ENCODE assay signal across 8 cellular contexts in the genomic region with DNA sequence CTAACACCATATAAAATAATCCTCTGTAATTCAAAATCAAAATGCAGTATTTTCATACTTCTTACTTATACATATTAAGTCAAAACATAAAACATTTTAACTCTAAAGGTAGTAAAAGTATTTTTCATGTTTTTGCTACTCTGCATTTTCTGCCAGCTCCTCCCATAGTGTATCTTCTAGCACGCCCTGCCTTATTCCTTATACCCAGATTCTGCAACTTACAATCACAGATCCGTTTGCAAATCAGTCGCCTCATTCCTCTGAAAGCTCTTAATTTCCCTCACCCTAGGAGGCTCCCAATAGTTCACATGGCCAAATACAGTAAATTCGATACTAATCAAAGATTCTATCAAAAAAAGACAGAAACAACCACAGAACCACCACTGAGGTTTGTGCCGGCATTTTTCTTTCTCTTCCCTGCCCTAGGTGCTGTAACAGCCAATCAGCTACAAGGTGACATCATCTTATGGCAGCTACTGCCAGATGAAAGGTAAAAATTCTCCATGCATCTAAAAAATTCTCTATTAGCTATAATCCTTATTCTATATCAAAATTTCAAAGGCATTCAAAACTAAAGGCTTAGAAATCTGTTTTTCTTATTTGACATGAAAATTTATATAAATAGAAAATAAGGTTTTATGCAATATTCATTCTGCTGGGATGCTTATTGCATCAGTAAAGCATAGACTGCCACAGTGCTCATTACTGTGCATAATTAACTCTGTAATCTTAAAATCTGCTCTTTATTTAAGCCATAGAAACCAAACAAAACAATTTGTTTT.
DNase-seq lines count a peak whose midpoint lies in the region; ATAC-seq and TF ChIP-seq lines count a peak whose summit lies in the region.

No MANE protein-coding gene starts in this region.

- H2AFZ ChIP-seq in neuron (ENCODE audit: low read depth, low read length), result no peak overlapping the region

- TF ChIP-seq POLR2A in gastrocnemius medialis (IDR thresholded peaks at IDR 0.05), result no peak

- H3K4me1 ChIP-seq in neuron (ENCODE audit: insufficient read depth, low read length) (peaks cover 6% of the 10 kb centered on the region), gastrocnemius medialis (peaks cover 4 to 14% of the 10 kb centered on the region in 2 donors)

- ATAC-seq in gastrocnemius medialis, result no peak

- H3K4me3 ChIP-seq in fibroblast of mammary gland (ENCODE audit: control insufficient read depth, low read depth, low read length) (peak overlapping the region; percentile 50), neuron (ENCODE audit: low read length) (peak overlapping the region; percentile 29), gastrocnemius medialis (peak overlapping the region in 2 of 4 donors; percentile 32 to 38)

- H3K9me3 Mint-ChIP-seq in activated CD4-positive, alpha-beta T cell treated with anti-CD3 and anti-CD28 coated beads, Interleukin-2, amount 10 ng/mL, durations not matched to agents 24 days and 14 days, result no peaks in the 10 kb centered on the region

- H3K27me3 ChIP-seq in neuron (ENCODE audit: insufficient read depth, low read length) (no peaks in the 10 kb centered on the region), gastrocnemius medialis (no peaks in the 10 kb centered on the region)

- H3K36me3 ChIP-seq in neuron (ENCODE audit: insufficient read depth, low read length) (no peaks in the 10 kb centered on the region), gastrocnemius medialis (peaks cover 0 to 5% of the 10 kb centered on the region in 2 donors)

- H3K27ac Mint-ChIP-seq in activated CD4-positive, alpha-beta T cell treated with anti-CD3 and anti-CD28 coated beads, Interleukin-2, amount 10 ng/mL, durations not matched to agents 24 days and 14 days, result no peak overlapping the region

- in situ Hi-C loops in gastrocnemius medialis (cut with MboI; ENCODE audit: low sequenced_read_pairs in 4 of 4), result no loop called here

- H3K4me3 Mint-ChIP-seq in activated CD4-positive, alpha-beta T cell treated with anti-CD3 and anti-CD28 coated beads, Interleukin-2, amount 10 ng/mL, durations not matched to agents 24 days and 14 days, result peak overlapping the region; percentile 68

- no peaks in the 10 kb centered on the region for H3K9me3 ChIP-seq in neuron (ENCODE audit: low read length)
- no peaks in the 10 kb centered on the region for H3K9me3 ChIP-seq in gastrocnemius medialis

- no peaks in the 10 kb centered on the region for H3K27me3 Mint-ChIP-seq in activated CD4-positive, alpha-beta T cell treated with anti-CD3 and anti-CD28 coated beads, Interleukin-2, amount 10 ng/mL, durations not matched to agents 24 days and 14 days

- H3K27ac ChIP-seq in gastrocnemius medialis, result no peak overlapping the region

- peak; percentile 64 for DNase-seq in activated effector memory CD4-positive, alpha-beta T cell treated with anti-CD3 and anti-CD28 coated beads, Interleukin-2, amount 50 U/mL, for 16 hours
- no peak for DNase-seq in activated effector memory CD4-positive, alpha-beta T cell treated with Interleukin-2 at 50 U/mL for 16 hours
- peak; percentile 77 for DNase-seq in activated CD4-positive, alpha-beta T cell treated with anti-CD3 and anti-CD28 coated beads, Interleukin-2, amount 10 ng/mL, durations not matched to agents 24 days and 14 days
- peak; percentile 38 for DNase-seq in fibroblast of mammary gland (ENCODE audit: low read depth)
- DNase-seq in NOMO-1 treated with dmso at 0.1 percent for 144 hours (lab: John Stamatoyannopoulos, UW; ENCODE audit: unreplicated experiment), result no peak
- DNase-seq in gastrocnemius medialis, result no peak
- DNase-seq in activated CD4-positive, CD25-positive, alpha-beta regulatory T cell (lab: John Stamatoyannopoulos, UW), result no peak

- peaks cover 6% of the 10 kb centered on the region for H3K4me1 Mint-ChIP-seq in activated CD4-positive, alpha-beta T cell treated with anti-CD3 and anti-CD28 coated beads, Interleukin-2, amount 10 ng/mL, durations not matched to agents 24 days and 14 days

- no peak for TF ChIP-seq CTCF in fibroblast of mammary gland (conservative IDR thresholded peaks at IDR 0.05; ENCODE audit: control insufficient read depth, insufficient read depth, low read depth, low read length)
- no peak for TF ChIP-seq CTCF in gastrocnemius medialis (IDR thresholded peaks at IDR 0.05 in 4 of 5, conservative IDR thresholded peaks at IDR 0.05 in 1 of 5)

- H3K36me3 Mint-ChIP-seq in activated CD4-positive, alpha-beta T cell treated with anti-CD3 and anti-CD28 coated beads, Interleukin-2, amount 10 ng/mL, durations not matched to agents 24 days and 14 days (ENCODE audit: low read depth), result peaks cover 2% of the 10 kb centered on the region

- intact Hi-C loops in activated CD4-positive, alpha-beta T cell treated with anti-CD3 and anti-CD28 coated beads, Interleukin-2, amount 10 ng/mL, durations not matched to agents 24 days and 14 days (cut with micrococcal nuclease), result loop anchor here (10.0 kb wide), 1 partner anchor 210 kb away; no protein-coding TSS in a partner anchor
- intact Hi-C loops in gastrocnemius medialis (cut with DNase I; ENCODE audit: low total_unique reads), result no loop called here

Comparison
In these comparisons a context has a peak if more than half of its experiments do, and no peak if none do; other contexts are left out.
1. DNase-seq: peak in activated effector memory CD4-positive, alpha-beta T cell treated with anti-CD3 and anti-CD28 coated beads, Interleukin-2, amount 50 U/mL, for 16 hours (single experiment), activated CD4-positive, alpha-beta T cell treated with anti-CD3 and anti-CD28 coated beads, Interleukin-2, amount 10 ng/mL, durations not matched to agents 24 days and 14 days (single experiment) and fibroblast of mammary gland (single experiment); none in activated effector memory CD4-positive, alpha-beta T cell treated with Interleukin-2 at 50 U/mL for 16 hours (single experiment), NOMO-1 treated with dmso at 0.1 percent for 144 hours (single experiment), gastrocnemius medialis (0 of 2) and activated CD4-positive, CD25-positive, alpha-beta regulatory T cell (0 of 4).